Comparison of ENCODE assay signal across 26 cellular contexts in the genomic region with DNA sequence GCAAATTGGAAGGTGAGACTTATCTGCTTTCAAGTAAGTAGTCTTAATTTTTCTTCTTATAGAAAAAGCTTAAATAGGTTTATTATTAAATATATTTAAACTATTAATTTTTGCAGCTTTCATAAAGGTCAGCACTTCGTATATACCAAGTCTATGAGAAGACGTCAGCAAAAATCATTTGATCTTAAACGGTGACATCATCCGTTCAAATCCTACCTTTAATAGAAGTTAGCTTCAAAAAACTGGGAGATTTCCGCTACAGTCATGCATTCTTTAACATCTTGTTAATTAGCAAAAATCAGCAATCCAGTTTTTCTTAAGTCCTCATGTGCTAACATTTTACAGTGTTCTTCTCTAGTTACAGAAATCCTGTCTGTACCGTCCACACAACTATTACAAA. TPM values are rescaled to one million over a fixed set of nuclear protein-coding genes. Genes with fewer than 3 reads are reported as not detected.
DNase-seq lines count a peak whose midpoint lies in the region; ATAC-seq, FAIRE-seq and TF ChIP-seq lines count a peak whose summit lies in the region.
"Had no signal": no experiment of that assay in that cellular context is flagged by ENCODE, and none has a peak within 500 bp of the region (broad histone marks: within the 10 kb centered on the region; RNA-seq: fewer than 3 reads in every experiment).

No MANE protein-coding gene starts in this region.

- no peak overlapping the region for H3K23ac ChIP-seq in neuronal stem cell (ENCODE audit: low read depth, low read length, poor library complexity)

- POLR2A ChIA-PET in HEK293 (lab: Yijun Ruan, JAX): no interaction called here
- POLR2A ChIA-PET in endothelial cell of umbilical vein (lab: Charles Lee): no interaction called here

- no peak overlapping the region for H3K4ac ChIP-seq in neuronal stem cell (ENCODE audit: low read length)

- H3K27ac ChIP-seq in HEK293 (ENCODE audit: extremely low read depth, low read depth, low read length): no peak overlapping the region
- H3K27ac ChIP-seq in SJCRH30: no peak overlapping the region
- no peak overlapping the region for H3K27ac ChIP-seq in endothelial cell of umbilical vein (ENCODE audit: insufficient read depth, low read depth, low read length)
- no peak overlapping the region for H3K27ac ChIP-seq in neuronal stem cell (replicated peaks; ENCODE audit: low read length)
- H3K27ac ChIP-seq: A549; BLaER1 treated with 17β-estradiol and CSF1 and Interleukin-3, amounts not matched to agents 10 nM and 100 nM; GM23248 had no signal

- H2BK5ac ChIP-seq in neuronal stem cell (ENCODE audit: low read length): no peak overlapping the region

- dilution Hi-C loops in endothelial cell of umbilical vein (cut with MboI; ENCODE audit: extremely low pct_ligation_motif_present, low sequenced_read_pairs): no loop called here

- no peak overlapping the region for H2BK120ac ChIP-seq in neuronal stem cell (ENCODE audit: low read depth, low read length)

- no peaks in the 10 kb centered on the region for H3K79me2 ChIP-seq in endothelial cell of umbilical vein (ENCODE audit: control insufficient read depth, insufficient read depth, low read length)

- H4K91ac ChIP-seq in neuronal stem cell (ENCODE audit: low read depth, low read length, poor library complexity): no peak overlapping the region

- H3K9me3 ChIP-seq in HEK293 (ENCODE audit: control insufficient read depth, insufficient read depth, low read depth, low read length) (no peaks in the 10 kb centered on the region), SJCRH30 (replicated peaks) (no peaks in the 10 kb centered on the region), endothelial cell of umbilical vein (replicated peaks; ENCODE audit: control insufficient read depth, insufficient read depth, low read length) (no peaks in the 10 kb centered on the region), neuronal stem cell (replicated peaks in 1 of 2; ENCODE audit: control insufficient read depth in 2 of 2, insufficient read depth in 1 of 2, low read depth in 1 of 2, low read length in 2 of 2) (no peaks in the 10 kb centered on the region)
- H3K9me3 ChIP-seq: A549; BE2C; BLaER1 treated with 17β-estradiol and CSF1 and Interleukin-3, amounts not matched to agents 10 nM and 100 nM had no signal

- H2AK5ac ChIP-seq in neuronal stem cell (ENCODE audit: low read depth, low read length): no peak overlapping the region

- WGBS in neuronal stem cell (ENCODE audit: extremely low coverage in 2 of 2, insufficient read length in 2 of 2, insufficient replicate concordance in 1 of 2), 2 donors: no CpG with 5 or more reads among the region's 6 CpGs

- no peaks in the 10 kb centered on the region for H3K9me1 ChIP-seq in endothelial cell of umbilical vein (replicated peaks; ENCODE audit: control insufficient read depth, extremely low read depth, insufficient read depth, low read length)

- no peak for ATAC-seq in GM21390 (IDR thresholded peaks at IDR 0.05; ENCODE audit: unreplicated experiment)
- no peak for ATAC-seq in GM18511 (IDR thresholded peaks at IDR 0.05; ENCODE audit: unreplicated experiment)
- ATAC-seq: A549, GM12878 had no signal

- no peaks in the 10 kb centered on the region for H3K79me1 ChIP-seq in neuronal stem cell (ENCODE audit: low read depth, low read length)

- no peak overlapping the region for H4K8ac ChIP-seq in neuronal stem cell (ENCODE audit: low read depth, low read length)

- no peak overlapping the region for H2BK15ac ChIP-seq in neuronal stem cell (ENCODE audit: low read length)

- no peaks in the 10 kb centered on the region for H3K4me1 ChIP-seq in HEK293 (ENCODE audit: control insufficient read depth, insufficient read depth, low read length)
- no peaks in the 10 kb centered on the region for H3K4me1 ChIP-seq in SJCRH30
- H3K4me1 ChIP-seq in endothelial cell of umbilical vein (ENCODE audit: control insufficient read depth, extremely low read depth, insufficient read depth, low read length): no peaks in the 10 kb centered on the region
- no peaks in the 10 kb centered on the region for H3K4me1 ChIP-seq in neuronal stem cell (ENCODE audit: control insufficient read depth in 2 of 2, insufficient read depth in 1 of 2, low read depth in 1 of 2, low read length in 2 of 2)
- H3K4me1 ChIP-seq: A549, BE2C had no signal

- no peak for TF ChIP-seq POLR2A in endothelial cell of umbilical vein (IDR thresholded peaks at IDR 0.05; ENCODE audit: low read depth, low read length)

- H2BK12ac ChIP-seq in neuronal stem cell (ENCODE audit: low read length): no peak overlapping the region

- H4K20me1 ChIP-seq in endothelial cell of umbilical vein (replicated peaks; ENCODE audit: control insufficient read depth, extremely low read depth, insufficient read depth, low read length): no peaks in the 10 kb centered on the region
- H4K20me1 ChIP-seq: BLaER1 treated with 17β-estradiol and CSF1 and Interleukin-3, amounts not matched to agents 10 nM and 100 nM had no signal

- no peak overlapping the region for H3K14ac ChIP-seq in neuronal stem cell (ENCODE audit: low read length)

- no peaks in the 10 kb centered on the region for H3K36me3 ChIP-seq in HEK293 (ENCODE audit: control insufficient read depth in 2 of 2, insufficient read depth in 1 of 2, low read length in 2 of 2)
- H3K36me3 ChIP-seq in SJCRH30: no peaks in the 10 kb centered on the region
- H3K36me3 ChIP-seq in endothelial cell of umbilical vein (ENCODE audit: control insufficient read depth in 2 of 2, extremely low read depth in 1 of 2, insufficient read depth in 2 of 2, low read length in 2 of 2): no peaks in the 10 kb centered on the region
- H3K36me3 ChIP-seq in neuronal stem cell (replicated peaks in 1 of 2; ENCODE audit: control insufficient read depth in 2 of 2, insufficient read depth in 2 of 2, low read length in 2 of 2): no peaks in the 10 kb centered on the region
- H3K36me3 ChIP-seq: BE2C; BLaER1 treated with 17β-estradiol and CSF1 and Interleukin-3, amounts not matched to agents 10 nM and 100 nM had no signal

- no peak overlapping the region for H2AFZ ChIP-seq in endothelial cell of umbilical vein (ENCODE audit: low read depth, low read length)
- peak overlapping the region; percentile 72 for H2AFZ ChIP-seq in neuronal stem cell (ENCODE audit: low read length)
- H2AFZ ChIP-seq: GM23248 had no signal

- no TSS peak for BruUV-seq in endothelial cell of umbilical vein (replicated peaks; lab: Mats Ljungman, UMichigan)

- no peak for TF ChIP-seq CTCF in HEK293 (tag by site-specific recombination; IDR thresholded peaks at IDR 0.05)
- no peak for TF ChIP-seq CTCF in endothelial cell of umbilical vein (IDR thresholded peaks at IDR 0.05; ENCODE audit: extremely low read depth in 1 of 2, insufficient read depth in 1 of 2, low read depth in 1 of 2, low read length in 2 of 2)

- no peak overlapping the region for H3K4me2 ChIP-seq in endothelial cell of umbilical vein (ENCODE audit: insufficient read depth, low read length)
- H3K4me2 ChIP-seq in neuronal stem cell (ENCODE audit: insufficient read depth, low read length, poor library complexity, severe bottlenecking): no peak overlapping the region
- H3K4me2 ChIP-seq: BLaER1 treated with 17β-estradiol and CSF1 and Interleukin-3, amounts not matched to agents 10 nM and 100 nM had no signal

- no peak overlapping the region for H3K9ac ChIP-seq in endothelial cell of umbilical vein (replicated peaks; ENCODE audit: extremely low read depth, insufficient read depth, low read length)
- H3K9ac ChIP-seq in neuronal stem cell (ENCODE audit: low read depth, low read length, poor library complexity): no peak overlapping the region
- H3K9ac ChIP-seq: BLaER1 treated with 17β-estradiol and CSF1 and Interleukin-3, amounts not matched to agents 10 nM and 100 nM; GM23248 had no signal

- H3K4me3 ChIP-seq in HEK293 (ENCODE audit: low read depth, low read length): no peak overlapping the region
- H3K4me3 ChIP-seq in SJCRH30: peak overlapping the region; percentile 52
- H3K4me3 ChIP-seq in endothelial cell of umbilical vein (replicated peaks in 1 of 3; ENCODE audit: insufficient read depth in 1 of 3, low read depth in 1 of 3, low read length in 3 of 3): no peak overlapping the region
- H3K4me3 ChIP-seq in neuronal stem cell (ENCODE audit: low read length in 2 of 2): no peak overlapping the region
- H3K4me3 ChIP-seq: A549; BLaER1 treated with 17β-estradiol and CSF1 and Interleukin-3, amounts not matched to agents 10 nM and 100 nM; GM12878; GM23248 had no signal

- CTCF ChIA-PET in HEK293 (lab: Yijun Ruan, JAX) (interaction anchor here (0.7 to 1.8 kb wide), 3 partner anchors 9 to 68 kb away, joined by 3 to 6 read pairs (median 4); no protein-coding TSS in a partner anchor), endothelial cell of umbilical vein (lab: Charles Lee) (interaction anchor here (0.6 kb wide), 1 partner anchor 1252 kb away, joined by 6 read pairs; no protein-coding TSS in a partner anchor)

- intact Hi-C loops in endothelial cell of umbilical vein (cut with micrococcal nuclease): no loop called here

- H3K27me3 ChIP-seq in SJCRH30 (no peaks in the 10 kb centered on the region), endothelial cell of umbilical vein (ENCODE audit: control insufficient read depth in 2 of 2, insufficient read depth in 2 of 2, low read length in 2 of 2) (no peaks in the 10 kb centered on the region), neuronal stem cell (ENCODE audit: control insufficient read depth in 3 of 3, insufficient read depth in 3 of 3, low read depth in 1 of 3, low read length in 3 of 3) (peaks cover 0 to 4% (median 0%) of the 10 kb centered on the region in 3 experiments)
- H3K27me3 ChIP-seq: BE2C; BLaER1 treated with 17β-estradiol and CSF1 and Interleukin-3, amounts not matched to agents 10 nM and 100 nM had no signal

- peak; percentile 56 for FAIRE-seq in endothelial cell of umbilical vein (lab: Jason Lieb, UNC)
- FAIRE-seq: A549, D721Med, GM12878, H1 had no signal

- H3K18ac ChIP-seq in neuronal stem cell (ENCODE audit: low read length): no peak overlapping the region

- no peak for DNase-seq in SJCRH30
- no peak for DNase-seq in endothelial cell of umbilical vein (ENCODE audit: low read depth, low spot score)
- DNase-seq in neuronal stem cell (ENCODE audit: low spot score): no peak
- no peak for DNase-seq in activated naive CD4-positive, alpha-beta T cell (lab: John Stamatoyannopoulos, UW)
- DNase-seq: 8988T; ACHN; AML-193; BE2C; CD4-positive, alpha-beta T cell; CD8-positive, alpha-beta memory T cell; DMS 273 treated with DMSO at 0.1 percent for 48 hours; DMS79; EL; GDM1; GM23248; H7; HCEC 1CT had no signal

RNA-seq across cellular contexts. Expression of gene PGRMC1, which starts 49.9 kb away (rescaled TPM):
- total RNA-seq in SJCRH30 (2014; rRNA removed; shearing (Covaris generic)): 361 and 368 TPM in 2 replicates
- 59.2 and 61.8 TPM in 2 replicates for total RNA-seq in endothelial cell of umbilical vein
- polyA plus RNA-seq in endothelial cell of umbilical vein: 37.4 and 43.7 TPM in 2 replicates
- 39.0 and 45.1 TPM in 2 replicates for polyA plus RNA-seq in endothelial cell of umbilical vein (2011; cell fraction: cytosol; rRNA removed)
- polyA plus RNA-seq in endothelial cell of umbilical vein (2011; cell fraction: nucleus; rRNA removed): 16.9 and 22.1 TPM in 2 replicates
- polyA plus RNA-seq in endothelial cell of umbilical vein (2012): 49.0 and 57.0 TPM in 2 replicates
- 29.5 and 34.8 TPM in 2 replicates for polyA minus RNA-seq in endothelial cell of umbilical vein
- 53.8 TPM for polyA minus RNA-seq in endothelial cell of umbilical vein (2011; cell fraction: cytosol; rRNA and poly(A)+ RNA removed)
- polyA minus RNA-seq in endothelial cell of umbilical vein (2011; cell fraction: nucleus; rRNA and poly(A)+ RNA removed): 7.5 and 9.1 TPM in 2 replicates
- polyA plus RNA-seq in neuronal stem cell (2013, experiment 1 of 2): 115 TPM
- 116 TPM for polyA plus RNA-seq in neuronal stem cell (2013, experiment 2 of 2)

RNA-seq across cellular contexts. Expression of gene KIAA1210, which starts 58.6 kb away (rescaled TPM):
- not detected in 2 replicates for total RNA-seq in SJCRH30 (2014; rRNA removed; shearing (Covaris generic))
- not detected in 2 replicates for total RNA-seq in endothelial cell of umbilical vein
- not detected in 2 replicates for polyA plus RNA-seq in endothelial cell of umbilical vein
- polyA plus RNA-seq in endothelial cell of umbilical vein (2011; cell fraction: cytosol; rRNA removed): not detected in 2 replicates
- not detected in 2 replicates for polyA plus RNA-seq in endothelial cell of umbilical vein (2011; cell fraction: nucleus; rRNA removed)
- polyA plus RNA-seq in endothelial cell of umbilical vein (2012): not detected in 2 replicates
- polyA minus RNA-seq in endothelial cell of umbilical vein: not detected in 2 replicates
- polyA minus RNA-seq in endothelial cell of umbilical vein (2011; cell fraction: cytosol; rRNA and poly(A)+ RNA removed): not detected
- polyA minus RNA-seq in endothelial cell of umbilical vein (2011; cell fraction: nucleus; rRNA and poly(A)+ RNA removed): not detected in 2 replicates
- polyA plus RNA-seq in neuronal stem cell (2013, experiment 1 of 2): not detected
- polyA plus RNA-seq in neuronal stem cell (2013, experiment 2 of 2): not detected
- total RNA-seq: CD4-positive, alpha-beta T cell; CD8-positive, alpha-beta memory T cell; GM12878; GM23248; H1; H7 had no signal
- polyA plus RNA-seq: CD14-positive monocyte; CD8-positive, alpha-beta memory T cell; GM23248 had no signal
